In the genomic region with DNA sequence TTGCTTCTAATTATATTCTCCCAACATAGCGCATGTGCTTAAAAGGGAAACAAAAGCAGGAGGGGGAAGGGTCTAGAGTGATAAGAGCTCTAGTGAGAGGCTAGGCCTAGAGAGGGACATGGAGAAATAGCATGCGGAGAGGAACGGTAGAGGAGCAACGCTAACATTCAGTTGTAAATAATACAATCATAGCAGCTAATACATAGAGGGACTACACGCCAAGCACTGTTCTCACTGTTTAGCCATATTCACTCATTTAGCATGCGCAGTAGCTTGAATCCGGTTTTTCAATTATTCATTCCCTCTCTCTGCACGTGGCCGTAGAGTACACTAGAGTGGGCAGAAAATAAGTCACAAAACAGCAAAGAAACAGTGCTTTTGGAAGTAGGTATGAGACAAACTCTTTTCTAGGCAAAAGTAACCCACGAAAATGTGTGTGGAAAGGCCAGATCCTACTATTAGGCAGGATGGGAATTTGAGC, we compare ENCODE assay signal across 1 cellular context.
TF ChIP-seq lines count a peak whose summit lies in the region.

No MANE protein-coding gene starts in this region.

TF ChIP-seq in K562, 482 proteins besides CTCF, POLR2A, EP300 and RAD21 (continued from another document and continues in another):
- TF ChIP-seq, protein P1, sequence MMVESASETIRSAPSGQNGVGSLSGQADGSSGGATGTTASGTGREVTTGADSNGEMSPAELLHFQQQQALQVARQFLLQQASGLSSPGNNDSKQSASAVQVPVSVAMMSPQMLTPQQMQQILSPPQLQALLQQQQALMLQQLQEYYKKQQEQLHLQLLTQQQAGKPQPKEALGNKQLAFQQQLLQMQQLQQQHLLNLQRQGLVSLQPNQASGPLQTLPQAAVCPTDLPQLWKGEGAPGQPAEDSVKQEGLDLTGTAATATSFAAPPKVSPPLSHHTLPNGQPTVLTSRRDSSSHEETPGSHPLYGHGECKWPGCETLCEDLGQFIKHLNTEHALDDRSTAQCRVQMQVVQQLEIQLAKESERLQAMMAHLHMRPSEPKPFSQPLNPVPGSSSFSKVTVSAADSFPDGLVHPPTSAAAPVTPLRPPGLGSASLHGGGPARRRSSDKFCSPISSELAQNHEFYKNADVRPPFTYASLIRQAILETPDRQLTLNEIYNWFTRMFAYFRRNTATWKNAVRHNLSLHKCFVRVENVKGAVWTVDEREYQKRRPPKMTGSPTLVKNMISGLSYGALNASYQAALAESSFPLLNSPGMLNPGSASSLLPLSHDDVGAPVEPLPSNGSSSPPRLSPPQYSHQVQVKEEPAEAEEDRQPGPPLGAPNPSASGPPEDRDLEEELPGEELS (CRISPR knock-in tag; IDR thresholded peaks at IDR 0.05; ENCODE audit: borderline replicate concordance), result no peak
- TF ChIP-seq ARID1B (IDR thresholded peaks at IDR 0.05) (no peak), EZH2 (IDR thresholded peaks at IDR 0.05; ENCODE audit: borderline replicate concordance, low read depth, low read length) (no peak), SREBF1 (IDR thresholded peaks at IDR 0.05; ENCODE audit: borderline replicate concordance, low read depth, low read length) (no peak), NFE2 (IDR thresholded peaks at IDR 0.05; ENCODE audit: low read depth) (no peak), TRIM24 (IDR thresholded peaks at IDR 0.05) (no peak), ZNF717 (CRISPR knock-in tag; IDR thresholded peaks at IDR 0.05) (no peak), RUNX1 (IDR thresholded peaks at IDR 0.05; ENCODE audit: low read depth) (no peak), NFRKB (IDR thresholded peaks at IDR 0.05; ENCODE audit: low read depth) (peak; percentile 81), ZNF507 (tag; conservative IDR thresholded peaks at IDR 0.05) (no peak), FOS (IDR thresholded peaks at IDR 0.05; ENCODE audit: extremely low read depth, insufficient read length) (no peak), CXXC5 (CRISPR knock-in tag; IDR thresholded peaks at IDR 0.05) (peak; percentile 28), ZNF134 (CRISPR knock-in tag; conservative IDR thresholded peaks at IDR 0.05) (no peak), ZFX (CRISPR knock-in tag; IDR thresholded peaks at IDR 0.05) (peak; percentile 81), SRF (CRISPR knock-in tag; IDR thresholded peaks at IDR 0.05) (no peak), GATAD2B (IDR thresholded peaks at IDR 0.05; ENCODE audit: borderline replicate concordance) (no peak), RBM34 (IDR thresholded peaks at IDR 0.05; ENCODE audit: borderline replicate concordance, insufficient read depth, low read length) (no peak), MIER1 (IDR thresholded peaks at IDR 0.05; ENCODE audit: low read depth) (no peak), ZNF778 (CRISPR knock-in tag; IDR thresholded peaks at IDR 0.05) (no peak), ZNF232 (CRISPR knock-in tag; IDR thresholded peaks at IDR 0.05) (no peak), ZNF175 (CRISPR knock-in tag; IDR thresholded peaks at IDR 0.05; ENCODE audit: low read depth) (peak; percentile 14; the same call in 1 of the 2 replicates), FOXK1 (CRISPR knock-in tag; IDR thresholded peaks at IDR 0.05; ENCODE audit: borderline replicate concordance) (no peak), ZNF23 (CRISPR knock-in tag; IDR thresholded peaks at IDR 0.05) (no peak), WHSC1 (IDR thresholded peaks at IDR 0.05; ENCODE audit: low read length) (no peak), HNRNPH1 (optimal IDR thresholded peaks at IDR 0.05; ENCODE audit: low read depth, low read length) (no peak), STAG1 (CRISPR knock-in tag; IDR thresholded peaks at IDR 0.05; ENCODE audit: borderline replicate concordance) (no peak), IRF2 (CRISPR knock-in tag; IDR thresholded peaks at IDR 0.05) (no peak), RBM22 (IDR thresholded peaks at IDR 0.05; ENCODE audit: low read depth, low read length, poor library complexity, severe bottlenecking) (no peak)
- TF ChIP-seq, protein P2, sequence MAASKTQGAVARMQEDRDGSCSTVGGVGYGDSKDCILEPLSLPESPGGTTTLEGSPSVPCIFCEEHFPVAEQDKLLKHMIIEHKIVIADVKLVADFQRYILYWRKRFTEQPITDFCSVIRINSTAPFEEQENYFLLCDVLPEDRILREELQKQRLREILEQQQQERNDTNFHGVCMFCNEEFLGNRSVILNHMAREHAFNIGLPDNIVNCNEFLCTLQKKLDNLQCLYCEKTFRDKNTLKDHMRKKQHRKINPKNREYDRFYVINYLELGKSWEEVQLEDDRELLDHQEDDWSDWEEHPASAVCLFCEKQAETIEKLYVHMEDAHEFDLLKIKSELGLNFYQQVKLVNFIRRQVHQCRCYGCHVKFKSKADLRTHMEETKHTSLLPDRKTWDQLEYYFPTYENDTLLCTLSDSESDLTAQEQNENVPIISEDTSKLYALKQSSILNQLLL (CRISPR knock-in tag; IDR thresholded peaks at IDR 0.05; ENCODE audit: borderline replicate concordance), result no peak
- TF ChIP-seq, protein P3, sequence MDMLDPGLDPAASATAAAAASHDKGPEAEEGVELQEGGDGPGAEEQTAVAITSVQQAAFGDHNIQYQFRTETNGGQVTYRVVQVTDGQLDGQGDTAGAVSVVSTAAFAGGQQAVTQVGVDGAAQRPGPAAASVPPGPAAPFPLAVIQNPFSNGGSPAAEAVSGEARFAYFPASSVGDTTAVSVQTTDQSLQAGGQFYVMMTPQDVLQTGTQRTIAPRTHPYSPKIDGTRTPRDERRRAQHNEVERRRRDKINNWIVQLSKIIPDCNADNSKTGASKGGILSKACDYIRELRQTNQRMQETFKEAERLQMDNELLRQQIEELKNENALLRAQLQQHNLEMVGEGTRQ (CRISPR knock-in tag; IDR thresholded peaks at IDR 0.05), result no peak
- TF ChIP-seq, protein P4, sequence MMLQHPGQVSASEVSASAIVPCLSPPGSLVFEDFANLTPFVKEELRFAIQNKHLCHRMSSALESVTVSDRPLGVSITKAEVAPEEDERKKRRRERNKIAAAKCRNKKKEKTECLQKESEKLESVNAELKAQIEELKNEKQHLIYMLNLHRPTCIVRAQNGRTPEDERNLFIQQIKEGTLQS (IDR thresholded peaks at IDR 0.05), result no peak
- TF ChIP-seq, protein P4 (CRISPR knock-in tag; conservative IDR thresholded peaks at IDR 0.05), result no peak
- TF ChIP-seq, protein P5, sequence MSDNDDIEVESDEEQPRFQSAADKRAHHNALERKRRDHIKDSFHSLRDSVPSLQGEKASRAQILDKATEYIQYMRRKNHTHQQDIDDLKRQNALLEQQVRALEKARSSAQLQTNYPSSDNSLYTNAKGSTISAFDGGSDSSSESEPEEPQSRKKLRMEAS (CRISPR knock-in tag; IDR thresholded peaks at IDR 0.05), result peak; percentile 64; the same call in 1 of the 2 replicates
- TF ChIP-seq, protein P6, sequence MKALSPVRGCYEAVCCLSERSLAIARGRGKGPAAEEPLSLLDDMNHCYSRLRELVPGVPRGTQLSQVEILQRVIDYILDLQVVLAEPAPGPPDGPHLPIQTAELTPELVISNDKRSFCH (CRISPR knock-in tag; IDR thresholded peaks at IDR 0.05), result no peak
- TF ChIP-seq, protein P6 (tag; IDR thresholded peaks at IDR 0.05), result peak; percentile 71; the same call in 1 of the 2 replicates
- TF ChIP-seq, protein P7, sequence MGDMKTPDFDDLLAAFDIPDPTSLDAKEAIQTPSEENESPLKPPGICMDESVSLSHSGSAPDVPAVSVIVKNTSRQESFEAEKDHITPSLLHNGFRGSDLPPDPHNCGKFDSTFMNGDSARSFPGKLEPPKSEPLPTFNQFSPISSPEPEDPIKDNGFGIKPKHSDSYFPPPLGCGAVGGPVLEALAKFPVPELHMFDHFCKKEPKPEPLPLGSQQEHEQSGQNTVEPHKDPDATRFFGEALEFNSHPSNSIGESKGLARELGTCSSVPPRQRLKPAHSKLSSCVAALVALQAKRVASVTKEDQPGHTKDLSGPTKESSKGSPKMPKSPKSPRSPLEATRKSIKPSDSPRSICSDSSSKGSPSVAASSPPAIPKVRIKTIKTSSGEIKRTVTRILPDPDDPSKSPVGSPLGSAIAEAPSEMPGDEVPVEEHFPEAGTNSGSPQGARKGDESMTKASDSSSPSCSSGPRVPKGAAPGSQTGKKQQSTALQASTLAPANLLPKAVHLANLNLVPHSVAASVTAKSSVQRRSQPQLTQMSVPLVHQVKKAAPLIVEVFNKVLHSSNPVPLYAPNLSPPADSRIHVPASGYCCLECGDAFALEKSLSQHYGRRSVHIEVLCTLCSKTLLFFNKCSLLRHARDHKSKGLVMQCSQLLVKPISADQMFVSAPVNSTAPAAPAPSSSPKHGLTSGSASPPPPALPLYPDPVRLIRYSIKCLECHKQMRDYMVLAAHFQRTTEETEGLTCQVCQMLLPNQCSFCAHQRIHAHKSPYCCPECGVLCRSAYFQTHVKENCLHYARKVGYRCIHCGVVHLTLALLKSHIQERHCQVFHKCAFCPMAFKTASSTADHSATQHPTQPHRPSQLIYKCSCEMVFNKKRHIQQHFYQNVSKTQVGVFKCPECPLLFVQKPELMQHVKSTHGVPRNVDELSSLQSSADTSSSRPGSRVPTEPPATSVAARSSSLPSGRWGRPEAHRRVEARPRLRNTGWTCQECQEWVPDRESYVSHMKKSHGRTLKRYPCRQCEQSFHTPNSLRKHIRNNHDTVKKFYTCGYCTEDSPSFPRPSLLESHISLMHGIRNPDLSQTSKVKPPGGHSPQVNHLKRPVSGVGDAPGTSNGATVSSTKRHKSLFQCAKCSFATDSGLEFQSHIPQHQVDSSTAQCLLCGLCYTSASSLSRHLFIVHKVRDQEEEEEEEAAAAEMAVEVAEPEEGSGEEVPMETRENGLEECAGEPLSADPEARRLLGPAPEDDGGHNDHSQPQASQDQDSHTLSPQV (IDR thresholded peaks at IDR 0.05), result peak; percentile 98
- TF ChIP-seq, protein P8, sequence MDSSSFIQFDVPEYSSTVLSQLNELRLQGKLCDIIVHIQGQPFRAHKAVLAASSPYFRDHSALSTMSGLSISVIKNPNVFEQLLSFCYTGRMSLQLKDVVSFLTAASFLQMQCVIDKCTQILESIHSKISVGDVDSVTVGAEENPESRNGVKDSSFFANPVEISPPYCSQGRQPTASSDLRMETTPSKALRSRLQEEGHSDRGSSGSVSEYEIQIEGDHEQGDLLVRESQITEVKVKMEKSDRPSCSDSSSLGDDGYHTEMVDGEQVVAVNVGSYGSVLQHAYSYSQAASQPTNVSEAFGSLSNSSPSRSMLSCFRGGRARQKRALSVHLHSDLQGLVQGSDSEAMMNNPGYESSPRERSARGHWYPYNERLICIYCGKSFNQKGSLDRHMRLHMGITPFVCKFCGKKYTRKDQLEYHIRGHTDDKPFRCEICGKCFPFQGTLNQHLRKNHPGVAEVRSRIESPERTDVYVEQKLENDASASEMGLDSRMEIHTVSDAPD (CRISPR knock-in tag; IDR thresholded peaks at IDR 0.05), result no peak
- TF ChIP-seq, protein P9, sequence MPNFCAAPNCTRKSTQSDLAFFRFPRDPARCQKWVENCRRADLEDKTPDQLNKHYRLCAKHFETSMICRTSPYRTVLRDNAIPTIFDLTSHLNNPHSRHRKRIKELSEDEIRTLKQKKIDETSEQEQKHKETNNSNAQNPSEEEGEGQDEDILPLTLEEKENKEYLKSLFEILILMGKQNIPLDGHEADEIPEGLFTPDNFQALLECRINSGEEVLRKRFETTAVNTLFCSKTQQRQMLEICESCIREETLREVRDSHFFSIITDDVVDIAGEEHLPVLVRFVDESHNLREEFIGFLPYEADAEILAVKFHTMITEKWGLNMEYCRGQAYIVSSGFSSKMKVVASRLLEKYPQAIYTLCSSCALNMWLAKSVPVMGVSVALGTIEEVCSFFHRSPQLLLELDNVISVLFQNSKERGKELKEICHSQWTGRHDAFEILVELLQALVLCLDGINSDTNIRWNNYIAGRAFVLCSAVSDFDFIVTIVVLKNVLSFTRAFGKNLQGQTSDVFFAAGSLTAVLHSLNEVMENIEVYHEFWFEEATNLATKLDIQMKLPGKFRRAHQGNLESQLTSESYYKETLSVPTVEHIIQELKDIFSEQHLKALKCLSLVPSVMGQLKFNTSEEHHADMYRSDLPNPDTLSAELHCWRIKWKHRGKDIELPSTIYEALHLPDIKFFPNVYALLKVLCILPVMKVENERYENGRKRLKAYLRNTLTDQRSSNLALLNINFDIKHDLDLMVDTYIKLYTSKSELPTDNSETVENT (CRISPR knock-in tag; IDR thresholded peaks at IDR 0.05), result no peak
- TF ChIP-seq, protein P10, sequence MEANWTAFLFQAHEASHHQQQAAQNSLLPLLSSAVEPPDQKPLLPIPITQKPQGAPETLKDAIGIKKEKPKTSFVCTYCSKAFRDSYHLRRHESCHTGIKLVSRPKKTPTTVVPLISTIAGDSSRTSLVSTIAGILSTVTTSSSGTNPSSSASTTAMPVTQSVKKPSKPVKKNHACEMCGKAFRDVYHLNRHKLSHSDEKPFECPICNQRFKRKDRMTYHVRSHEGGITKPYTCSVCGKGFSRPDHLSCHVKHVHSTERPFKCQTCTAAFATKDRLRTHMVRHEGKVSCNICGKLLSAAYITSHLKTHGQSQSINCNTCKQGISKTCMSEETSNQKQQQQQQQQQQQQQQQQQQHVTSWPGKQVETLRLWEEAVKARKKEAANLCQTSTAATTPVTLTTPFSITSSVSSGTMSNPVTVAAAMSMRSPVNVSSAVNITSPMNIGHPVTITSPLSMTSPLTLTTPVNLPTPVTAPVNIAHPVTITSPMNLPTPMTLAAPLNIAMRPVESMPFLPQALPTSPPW (CRISPR knock-in tag; IDR thresholded peaks at IDR 0.05), result no peak
- TF ChIP-seq, protein P11, sequence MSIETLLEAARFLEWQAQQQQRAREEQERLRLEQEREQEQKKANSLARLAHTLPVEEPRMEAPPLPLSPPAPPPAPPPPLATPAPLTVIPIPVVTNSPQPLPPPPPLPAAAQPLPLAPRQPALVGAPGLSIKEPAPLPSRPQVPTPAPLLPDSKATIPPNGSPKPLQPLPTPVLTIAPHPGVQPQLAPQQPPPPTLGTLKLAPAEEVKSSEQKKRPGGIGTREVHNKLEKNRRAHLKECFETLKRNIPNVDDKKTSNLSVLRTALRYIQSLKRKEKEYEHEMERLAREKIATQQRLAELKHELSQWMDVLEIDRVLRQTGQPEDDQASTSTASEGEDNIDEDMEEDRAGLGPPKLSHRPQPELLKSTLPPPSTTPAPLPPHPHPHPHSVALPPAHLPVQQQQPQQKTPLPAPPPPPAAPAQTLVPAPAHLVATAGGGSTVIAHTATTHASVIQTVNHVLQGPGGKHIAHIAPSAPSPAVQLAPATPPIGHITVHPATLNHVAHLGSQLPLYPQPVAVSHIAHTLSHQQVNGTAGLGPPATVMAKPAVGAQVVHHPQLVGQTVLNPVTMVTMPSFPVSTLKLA (conservative IDR thresholded peaks at IDR 0.05), result peak; percentile 42 to 56; a peak in 3 of 4 replicates
- TF ChIP-seq, protein P12, sequence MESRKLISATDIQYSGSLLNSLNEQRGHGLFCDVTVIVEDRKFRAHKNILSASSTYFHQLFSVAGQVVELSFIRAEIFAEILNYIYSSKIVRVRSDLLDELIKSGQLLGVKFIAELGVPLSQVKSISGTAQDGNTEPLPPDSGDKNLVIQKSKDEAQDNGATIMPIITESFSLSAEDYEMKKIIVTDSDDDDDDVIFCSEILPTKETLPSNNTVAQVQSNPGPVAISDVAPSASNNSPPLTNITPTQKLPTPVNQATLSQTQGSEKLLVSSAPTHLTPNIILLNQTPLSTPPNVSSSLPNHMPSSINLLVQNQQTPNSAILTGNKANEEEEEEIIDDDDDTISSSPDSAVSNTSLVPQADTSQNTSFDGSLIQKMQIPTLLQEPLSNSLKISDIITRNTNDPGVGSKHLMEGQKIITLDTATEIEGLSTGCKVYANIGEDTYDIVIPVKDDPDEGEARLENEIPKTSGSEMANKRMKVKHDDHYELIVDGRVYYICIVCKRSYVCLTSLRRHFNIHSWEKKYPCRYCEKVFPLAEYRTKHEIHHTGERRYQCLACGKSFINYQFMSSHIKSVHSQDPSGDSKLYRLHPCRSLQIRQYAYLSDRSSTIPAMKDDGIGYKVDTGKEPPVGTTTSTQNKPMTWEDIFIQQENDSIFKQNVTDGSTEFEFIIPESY (CRISPR knock-in tag; IDR thresholded peaks at IDR 0.05), result 0 out of 2 replicates have a peak, but pooled peaks have one; percentile 18
